Comparison of ENCODE assay signal across 9 cellular contexts in the genomic region with DNA sequence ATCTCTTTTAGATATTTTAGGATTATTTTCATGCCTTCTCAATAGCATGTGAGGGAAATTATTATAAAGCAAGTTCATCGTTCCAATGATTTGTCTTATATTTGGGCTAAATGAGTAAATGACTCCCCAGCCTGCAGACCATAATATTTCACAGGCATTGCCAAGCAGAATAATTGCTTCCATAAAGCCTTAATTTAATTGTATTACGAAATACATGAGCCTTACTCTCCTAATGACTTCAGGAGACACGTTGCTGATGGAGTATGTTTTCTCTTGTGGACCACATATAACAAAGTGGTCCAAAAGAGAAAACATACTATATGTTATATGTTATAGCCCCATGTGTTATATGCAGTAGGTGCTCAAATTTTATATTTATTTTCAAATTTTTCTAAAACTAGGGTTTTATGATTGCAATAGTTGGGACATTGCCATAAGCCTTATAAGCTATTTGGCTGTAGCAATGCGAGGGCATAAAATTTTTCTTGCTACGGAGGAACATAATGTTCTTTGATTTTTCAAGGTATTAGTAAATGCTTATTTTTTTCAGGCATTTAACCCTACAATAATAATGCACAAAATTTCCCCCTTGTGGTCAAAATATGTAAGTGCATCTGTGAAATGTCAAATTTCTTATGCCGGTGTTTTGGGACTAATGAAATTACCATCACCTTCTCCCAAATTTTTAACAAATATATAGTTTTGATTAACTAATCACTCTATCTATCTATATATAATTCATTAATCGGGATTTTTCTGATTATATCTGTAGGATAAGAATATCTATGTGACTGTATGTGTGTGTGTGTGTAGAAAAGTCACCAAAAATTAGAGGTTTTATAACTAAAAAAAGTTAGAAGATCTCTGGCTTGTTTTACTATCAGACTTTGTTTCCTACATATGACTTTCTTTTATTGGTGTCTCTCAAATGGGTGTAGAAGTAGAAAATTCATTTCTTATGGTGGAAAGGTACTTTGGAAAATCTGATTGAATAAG. TPM values are rescaled to one million over a fixed set of nuclear protein-coding genes. Genes with fewer than 3 reads are reported as not detected.
DNase-seq lines count a peak whose midpoint lies in the region; ATAC-seq and TF ChIP-seq lines count a peak whose summit lies in the region.
"Had no signal": no experiment of that assay in that cellular context is flagged by ENCODE, and none has a peak within 500 bp of the region (broad histone marks: within the 10 kb centered on the region; RNA-seq: fewer than 3 reads in every experiment).

No MANE protein-coding gene starts in this region.

- no peak overlapping the region for H3K4me3 ChIP-seq in DND-41 (ENCODE audit: low read depth in 1 of 2, low read length in 2 of 2)
- H3K4me3 ChIP-seq in astrocyte of the spinal cord (ENCODE audit: low read depth, low read length), result no peak overlapping the region

- H3K27me3 ChIP-seq in DND-41 (ENCODE audit: insufficient read depth, low read length, poor library complexity), result no peaks in the 10 kb centered on the region

- peak; percentile 67 for TF ChIP-seq CTCF in DND-41 (IDR thresholded peaks at IDR 0.05; ENCODE audit: borderline replicate concordance, extremely low read depth, low read length, poor library complexity, severe bottlenecking)
- peak; percentile 61 for TF ChIP-seq CTCF in astrocyte of the spinal cord (IDR thresholded peaks at IDR 0.05; ENCODE audit: low read depth, low read length)
- TF ChIP-seq CTCF in omental fat pad (IDR thresholded peaks at IDR 0.05), result peak in 1 of 3 donors; percentile 5

- no peaks in the 10 kb centered on the region for H4K20me1 ChIP-seq in DND-41 (ENCODE audit: insufficient read depth, low read length)

- no peak overlapping the region for H3K27ac ChIP-seq in DND-41 (ENCODE audit: low read length)

- no peak overlapping the region for H3K4me2 ChIP-seq in DND-41 (ENCODE audit: insufficient read depth, low read length)

- no peak overlapping the region for H2AFZ ChIP-seq in DND-41 (ENCODE audit: low read depth, low read length)

- H3K9ac ChIP-seq in DND-41 (ENCODE audit: low read depth, low read length), result no peak overlapping the region

- H3K79me2 ChIP-seq in DND-41 (ENCODE audit: insufficient read depth, low read length), result no peaks in the 10 kb centered on the region

- H3K36me3 ChIP-seq in DND-41 (ENCODE audit: insufficient read depth, low read length), result no peaks in the 10 kb centered on the region

- ATAC-seq in DND-41 (ENCODE audit: insufficient read depth, low read depth) (no peak), HG03354 (IDR thresholded peaks at IDR 0.05; ENCODE audit: poor library complexity, severe bottlenecking, unreplicated experiment) (peak; percentile 67), HG02763 (IDR thresholded peaks at IDR 0.05; ENCODE audit: unreplicated experiment) (no peak), omental fat pad (ENCODE audit: low FRiP score) (no peak)

- H3K4me1 ChIP-seq in DND-41 (ENCODE audit: insufficient read depth, low read length), result peaks cover 2% of the 10 kb centered on the region

- DNase-seq in DND-41, result no peak
- DNase-seq in astrocyte of the spinal cord (ENCODE audit: low read depth, low spot score), result peak; percentile 35
- DNase-seq in myocyte (ENCODE audit: low read depth), result peak; percentile 41
- no peak for DNase-seq in omental fat pad (ENCODE audit: low spot score)
- no peak for DNase-seq in activated CD4-positive, alpha-beta T cell treated with anti-CD3 and anti-CD28 coated beads for 4 hours
- no peak for DNase-seq in SIG-M5 (lab: John Stamatoyannopoulos, UW)
- DNase-seq: activated CD4-positive, alpha-beta memory T cell treated with anti-CD3 and anti-CD28 coated beads for 36 hours had no signal

- no peaks in the 10 kb centered on the region for H3K9me3 ChIP-seq in DND-41 (ENCODE audit: insufficient read depth, low read length, severe bottlenecking)

- in situ Hi-C loops in astrocyte of the spinal cord (cut with HindIII; ENCODE audit: low sequenced_read_pairs), result no loop called here

RNA-seq across cellular contexts. Expression of gene TMPRSS11D, which starts 26.4 kb away (rescaled TPM):
- not detected in 2 replicates for total RNA-seq in myocyte
- not detected for polyA plus RNA-seq in myocyte (2012)
- not detected for total RNA-seq in omental fat pad
- total RNA-seq: activated CD4-positive, alpha-beta memory T cell treated with anti-CD3 and anti-CD28 coated beads for 36 hours had no signal

RNA-seq across cellular contexts. Expression of gene TMPRSS11A, which starts 53.1 kb away (rescaled TPM):
- total RNA-seq in myocyte (not detected in 2 replicates), omental fat pad (not detected)
- polyA plus RNA-seq in myocyte (2012), result 0.03 TPM
- total RNA-seq: activated CD4-positive, alpha-beta memory T cell treated with anti-CD3 and anti-CD28 coated beads for 36 hours had no signal

Comparison
In these comparisons a context has a peak if more than half of its experiments do, and no peak if none do; other contexts are left out.
1. DNase-seq: peak in astrocyte of the spinal cord (single experiment) and myocyte (single experiment); none in DND-41 (single experiment), omental fat pad (single experiment), activated CD4-positive, alpha-beta T cell treated with anti-CD3 and anti-CD28 coated beads for 4 hours (0 of 2) and SIG-M5 (single experiment).